In genomic region chr16:27470567-27471431, GRCh38 we compare ENCODE assay signal across 14 cellular contexts.
A peak's percentile ranks its signal among the peaks of the same experiment; 100 is the strongest.
DNase-seq lines count a peak whose midpoint lies in the region; ATAC-seq, FAIRE-seq and TF ChIP-seq lines count a peak whose summit lies in the region.
"Had no signal": no experiment of that assay in that cellular context is flagged by ENCODE, and none has a peak within 500 bp of the region (broad histone marks: within the 10 kb centered on the region; RNA-seq: fewer than 3 reads in every experiment).

No MANE protein-coding gene starts in this region.

- in situ Hi-C loops in Caki2 (cut with HindIII; ENCODE audit: low pct_unique_long_range_greater_than_20kb, low sequenced_read_pairs), result no loop called here

- peaks cover 73% of the 10 kb centered on the region for H3K36me3 Mint-ChIP-seq in astrocyte (ENCODE audit: low read depth, unreplicated experiment)

- H3K4me3 Mint-ChIP-seq in astrocyte (ENCODE audit: unreplicated experiment), result no peak overlapping the region
- H3K4me3 Mint-ChIP-seq: activated CD4-positive, alpha-beta T cell treated with anti-CD3 and anti-CD28 coated beads, Interleukin-2, amount 10 ng/mL, durations not matched to agents 24 days and 14 days had no signal

- peaks cover 35% of the 10 kb centered on the region for H3K4me1 ChIP-seq in astrocyte (ENCODE audit: insufficient read depth, low read length)
- H3K4me1 ChIP-seq: testis had no signal

- no peaks in the 10 kb centered on the region for H3K27me3 Mint-ChIP-seq in astrocyte (ENCODE audit: low read depth, unreplicated experiment)
- H3K27me3 Mint-ChIP-seq: activated CD4-positive, alpha-beta T cell treated with anti-CD3 and anti-CD28 coated beads, Interleukin-2, amount 10 ng/mL, durations not matched to agents 24 days and 14 days had no signal

- H3K9me3 Mint-ChIP-seq in astrocyte (ENCODE audit: unreplicated experiment), result peaks cover 12% of the 10 kb centered on the region
- H3K9me3 Mint-ChIP-seq: activated CD4-positive, alpha-beta T cell treated with anti-CD3 and anti-CD28 coated beads, Interleukin-2, amount 10 ng/mL, durations not matched to agents 24 days and 14 days had no signal

- no peak overlapping the region for H3K4me3 ChIP-seq in astrocyte (ENCODE audit: insufficient read depth, low read depth, low read length)
- H3K4me3 ChIP-seq: testis had no signal

- peak overlapping the region; percentile 9 for H3K4me2 ChIP-seq in astrocyte (ENCODE audit: low read length)

- peak overlapping the region; percentile 18 for H3K27ac ChIP-seq in astrocyte (ENCODE audit: low read depth, low read length)
- H3K27ac ChIP-seq: neutrophil, testis had no signal

- no peak overlapping the region for H3K9ac ChIP-seq in astrocyte (ENCODE audit: low read length)

- intact Hi-C loops in left ventricle myocardium superior (cut with micrococcal nuclease), result no loop called here
- intact Hi-C loops in posterior vena cava (cut with DNase I), result no loop called here

- no peaks in the 10 kb centered on the region for H3K79me2 ChIP-seq in astrocyte (ENCODE audit: insufficient read depth, low read length)

- peaks cover 25% of the 10 kb centered on the region for H3K4me1 Mint-ChIP-seq in astrocyte (ENCODE audit: low read depth, unreplicated experiment)
- H3K4me1 Mint-ChIP-seq: activated CD4-positive, alpha-beta T cell treated with anti-CD3 and anti-CD28 coated beads, Interleukin-2, amount 10 ng/mL, durations not matched to agents 24 days and 14 days had no signal

- DNase-seq in Caki2 (ENCODE audit: low read depth) (peak; percentile 32), astrocyte (ENCODE audit: low read depth) (peak; percentile 44), left ventricle myocardium superior (no peak), posterior vena cava (ENCODE audit: low spot score) (peak; percentile 84), NCI-H524 (lab: John Stamatoyannopoulos, UW) (no peak), dedifferentiated amniotic fluid mesenchymal stem cell (ENCODE audit: extremely low spot score) (no peak), iPS-NIHi7 (ENCODE audit: extremely low spot score) (no peak), cerebellar nuclear complex (lab: John Stamatoyannopoulos, UW) (no peak)
- DNase-seq: activated CD4-positive, alpha-beta T cell treated with anti-CD3 and anti-CD28 coated beads, Interleukin-2, amount 10 ng/mL, durations not matched to agents 24 days and 14 days; cortex of kidney; NCI-H1092 treated with DMSO at 0.1 percent for 48 hours; NCI-H774; testis had no signal

- peaks cover 42% of the 10 kb centered on the region for H3K36me3 ChIP-seq in astrocyte (ENCODE audit: insufficient read depth, low read length)

- peak overlapping the region; percentile 68 for H3K27ac Mint-ChIP-seq in astrocyte (ENCODE audit: unreplicated experiment)
- H3K27ac Mint-ChIP-seq: activated CD4-positive, alpha-beta T cell treated with anti-CD3 and anti-CD28 coated beads, Interleukin-2, amount 10 ng/mL, durations not matched to agents 24 days and 14 days had no signal

- peaks cover 3% of the 10 kb centered on the region for H3K9me3 ChIP-seq in astrocyte (ENCODE audit: insufficient read depth, low read depth, low read length)
- H3K9me3 ChIP-seq: neutrophil, testis had no signal

- H3K27me3 ChIP-seq in astrocyte (ENCODE audit: insufficient read depth, low read length), result no peaks in the 10 kb centered on the region
- H3K27me3 ChIP-seq: neutrophil, testis had no signal

- no peak for FAIRE-seq in astrocyte (lab: Jason Lieb, UNC)

- TF ChIP-seq CTCF in astrocyte (IDR thresholded peaks at IDR 0.05; ENCODE audit: insufficient read depth, low read depth, low read length), result no peak

- no peak overlapping the region for H2AFZ ChIP-seq in astrocyte (ENCODE audit: low read depth, low read length)

- H4K20me1 ChIP-seq in astrocyte (ENCODE audit: insufficient read depth, low read length), result no peaks in the 10 kb centered on the region

- peak; percentile 49 for ATAC-seq in left ventricle myocardium superior

Comparison
In these comparisons a context has a peak if more than half of its experiments do, and no peak if none do; other contexts are left out.
1. DNase-seq: peak in Caki2 (single experiment), astrocyte (single experiment) and posterior vena cava (single experiment); none in left ventricle myocardium superior (single experiment), NCI-H524 (0 of 2), dedifferentiated amniotic fluid mesenchymal stem cell (single experiment), iPS-NIHi7 (single experiment) and cerebellar nuclear complex (0 of 2).